In genomic region chr10:125060851-125061556, GRCh38 we compare ENCODE assay signal across 9 cellular contexts.
A peak's percentile ranks its signal among the peaks of the same experiment; 100 is the strongest.
DNase-seq lines count a peak whose midpoint lies in the region; ATAC-seq and TF ChIP-seq lines count a peak whose summit lies in the region.
"Had no signal": no experiment of that assay in that cellular context is flagged by ENCODE, and none has a peak within 500 bp of the region (broad histone marks: within the 10 kb centered on the region; RNA-seq: fewer than 3 reads in every experiment).

No MANE protein-coding gene starts in this region.

- peak overlapping the region; percentile 9 for H3K27ac ChIP-seq in HUES48 (ENCODE audit: low read depth, low read length)
- peak overlapping the region; percentile 24 to 41 (median 28) for H3K27ac ChIP-seq in right lobe of liver

- WGBS in right lobe of liver (ENCODE audit: insufficient coverage, low coverage, low lambda C conversion rate, missing lambda C conversion rate), result 5% methylated on average over 7 of the region's 19 CpGs

- H3K4me3 ChIP-seq in HUES48 (ENCODE audit: low read depth, low read length), result no peak overlapping the region
- H3K4me3 ChIP-seq in right lobe of liver, result no peak overlapping the region

- H3K9me3 ChIP-seq in HUES48 (ENCODE audit: control insufficient read depth, insufficient read depth, low read length) (no peaks in the 10 kb centered on the region), right lobe of liver (no peaks in the 10 kb centered on the region)

- in situ Hi-C loops in Caki2 (cut with HindIII; ENCODE audit: low pct_unique_long_range_greater_than_20kb, low sequenced_read_pairs), result no loop called here

- TF ChIP-seq CTCF in right lobe of liver (IDR thresholded peaks at IDR 0.05), result peak; percentile 64 to 87 (median 85)

- no peak for TF ChIP-seq POLR2A in right lobe of liver (IDR thresholded peaks at IDR 0.05)

- ATAC-seq in right lobe of liver (peak; percentile 74 to 84 (median 78)), GM18519 (IDR thresholded peaks at IDR 0.05; ENCODE audit: low FRiP score, unreplicated experiment) (no peak), HG03095 (IDR thresholded peaks at IDR 0.05; ENCODE audit: unreplicated experiment) (no peak)
- ATAC-seq: stimulated activated naive CD8-positive, alpha-beta T cell treated with anti-CD3 and anti-CD28 coated beads, Interleukin-15, amount 100 ng/mL, for 72 hours had no signal

- no peak overlapping the region for H3K9ac ChIP-seq in HUES48 (ENCODE audit: low read depth, low read length)

- H3K27me3 ChIP-seq in HUES48 (ENCODE audit: control insufficient read depth, insufficient read depth, low read length) (no peaks in the 10 kb centered on the region), right lobe of liver (no peaks in the 10 kb centered on the region)

- peak; percentile 78 for DNase-seq in Caki2 (ENCODE audit: low read depth)
- peak; percentile 17 for DNase-seq in T1000 (lab: John Stamatoyannopoulos, UW)
- peak; percentile 82 for DNase-seq in dermis blood vessel endothelial cell
- DNase-seq in right lobe of liver, result peak; percentile 82 to 85 (median 82)
- DNase-seq in stimulated activated CD4-positive, alpha-beta T cell treated with anti-CD3 and anti-CD28 coated beads, Interleukin-4, amount 100 ng/mL, for 24 hours, result peak; percentile 40

- H3K4me1 ChIP-seq in HUES48 (ENCODE audit: control insufficient read depth, insufficient read depth, low read length) (peaks cover 49% of the 10 kb centered on the region), right lobe of liver (peaks cover 0 to 21% (median 7%) of the 10 kb centered on the region in 4 donors)

- intact Hi-C loops in right lobe of liver (cut with DNase I), result no loop called here

- H3K36me3 ChIP-seq in HUES48 (ENCODE audit: control insufficient read depth, insufficient read depth, low read length) (peaks cover 57% of the 10 kb centered on the region), right lobe of liver (no peaks in the 10 kb centered on the region)

Comparison
In these comparisons a context has a peak if more than half of its experiments do, and no peak if none do; other contexts are left out.
1. DNase-seq: peak in every context shown above with its lines; median percentile 82 in dermis blood vessel endothelial cell; 82 in right lobe of liver; 78 in Caki2; 40 in stimulated activated CD4-positive, alpha-beta T cell treated with anti-CD3 and anti-CD28 coated beads, Interleukin-4, amount 100 ng/mL, for 24 hours; 17 in T1000.
2. ATAC-seq: peak in right lobe of liver (4 of 4); none in GM18519 (single experiment) and HG03095 (single experiment).